In genomic region chr4:11252149-11252548, GRCh38 we compare ENCODE assay signal across 16 cellular contexts.
"Had no signal": no experiment of that assay in that cellular context is flagged by ENCODE, and none has a peak within 500 bp of the region (broad histone marks: within the 10 kb centered on the region; RNA-seq: fewer than 3 reads in every experiment).

No MANE protein-coding gene starts in this region.

- H3K27ac ChIP-seq: body of pancreas, coronary artery, gastroesophageal sphincter, ovary, sigmoid colon had no signal

- H3K4me3 ChIP-seq: body of pancreas, coronary artery, gastroesophageal sphincter, ovary, sigmoid colon had no signal

- H3K27me3 ChIP-seq: body of pancreas, gastroesophageal sphincter, ovary, sigmoid colon had no signal

- ATAC-seq: activated naive CD4-positive, alpha-beta T cell treated with anti-CD3 and anti-CD28 coated beads, Interleukin-2, amount 50 U/mL, for 72 hours; body of pancreas; gastroesophageal sphincter; left ventricle myocardium superior had no signal

- H3K27ac Mint-ChIP-seq: activated naive CD4-positive, alpha-beta T cell treated with anti-CD3 and anti-CD28 coated beads, Interleukin-2, amount 50 U/mL, for 72 hours; type B pancreatic cell had no signal

- H3K4me3 Mint-ChIP-seq: type B pancreatic cell had no signal

- H3K4me1 ChIP-seq: body of pancreas, gastroesophageal sphincter, sigmoid colon had no signal

- H3K36me3 ChIP-seq: gastroesophageal sphincter, ovary, sigmoid colon had no signal

- H3K9me3 ChIP-seq: body of pancreas, ovary, sigmoid colon had no signal

- DNase-seq: activated effector memory CD4-positive, alpha-beta T cell treated with anti-CD3 and anti-CD28 coated beads, Interleukin-2, amount 50 U/mL, for 16 hours; activated T-cell treated with anti-CD3 and anti-CD28 coated beads, Interleukin-2, amount 50 U/mL, for 1 hour; amniotic stem cell; body of pancreas; central memory CD4-positive, alpha-beta T cell; effector CD8-positive, alpha-beta T cell; kidney; left ventricle myocardium superior; ovary; sigmoid colon; stimulated activated CD4-positive, alpha-beta T cell treated with anti-CD3 and anti-CD28 coated beads, Interleukin-2, amount 100 ng/mL, for 24 hours; stimulated activated naive CD4-positive, alpha-beta T cell treated with Interleukin-2 at 50 U/mL for 16 hours had no signal

- H3K9me3 Mint-ChIP-seq: type B pancreatic cell had no signal

- H3K36me3 Mint-ChIP-seq: type B pancreatic cell had no signal
